In genomic region chr2:186589733-186590537, GRCh38 we compare ENCODE assay signal across 1 cellular context.
A peak's percentile ranks its signal among the peaks of the same experiment; 100 is the strongest.
TF ChIP-seq lines count a peak whose summit lies in the region.

Gene ITGAV (plus strand): TSS chr2:186590056. CDS start chr2:186590339, 283 bp downstream.

TF ChIP-seq in K562, 482 proteins besides CTCF, POLR2A, EP300 and RAD21 (continued from another document and continues in another):
- TF ChIP-seq KLF6 (CRISPR knock-in tag; IDR thresholded peaks at IDR 0.05; ENCODE audit: borderline replicate concordance) (no peak), PYGO2 (tag; IDR thresholded peaks at IDR 0.05) (peak; percentile 11; the same call in 1 of the 2 replicates), HOXB6 (CRISPR knock-in tag; IDR thresholded peaks at IDR 0.05; ENCODE audit: borderline replicate concordance) (no peak), THAP7 (CRISPR knock-in tag; IDR thresholded peaks at IDR 0.05) (0 out of 2 replicates have a peak, but pooled peaks have one; percentile 55), SMAD4 (CRISPR knock-in tag; conservative IDR thresholded peaks at IDR 0.05) (peak; percentile 87), SIN3A (IDR thresholded peaks at IDR 0.05; ENCODE audit: borderline replicate concordance in 2 of 2, control insufficient read depth in 1 of 2, low read depth in 2 of 2, low read length in 2 of 2) (0 out of 4 replicates have a peak, but pooled peaks of 1 of the 2 experiments have one; percentile 65), ZBTB49 (CRISPR knock-in tag; IDR thresholded peaks at IDR 0.05; ENCODE audit: borderline replicate concordance) (no peak), TRIM24 (IDR thresholded peaks at IDR 0.05) (peak; percentile 7 to 67; a peak in 2 of 4 replicates), YY1 (IDR thresholded peaks at IDR 0.05; ENCODE audit: borderline replicate concordance in 1 of 3, control insufficient read depth in 1 of 3, extremely low read depth in 1 of 3, insufficient read depth in 3 of 3, insufficient read length in 1 of 3, insufficient replicate concordance in 2 of 3, low read depth in 1 of 3, low read length in 2 of 3) (peak in 2 of 3 experiments; percentile 53 to 56), ZC3H11A (IDR thresholded peaks at IDR 0.05; ENCODE audit: low read depth, low read length) (no peak), ZFX (CRISPR knock-in tag; IDR thresholded peaks at IDR 0.05) (peak; percentile 97), GABPA (tag; conservative IDR thresholded peaks at IDR 0.05; ENCODE audit: low read depth) (peak; percentile 89), PCBP2 (IDR thresholded peaks at IDR 0.05; ENCODE audit: low read depth, low read length, poor library complexity, severe bottlenecking) (no peak), RERE (CRISPR knock-in tag; IDR thresholded peaks at IDR 0.05; ENCODE audit: borderline replicate concordance) (0 out of 2 replicates have a peak, but pooled peaks have one; percentile 40), ARID1B (IDR thresholded peaks at IDR 0.05) (peak; percentile 5; the same call in 1 of the 2 replicates), CGGBP1 (CRISPR knock-in tag; IDR thresholded peaks at IDR 0.05) (no peak), ZNF511 (CRISPR knock-in tag; IDR thresholded peaks at IDR 0.05) (peak; percentile 16; the same call in 1 of the 2 replicates), ZNF121 (CRISPR knock-in tag; conservative IDR thresholded peaks at IDR 0.05) (no peak), BCL6 (CRISPR knock-in tag; IDR thresholded peaks at IDR 0.05) (no peak), CXXC5 (CRISPR knock-in tag; IDR thresholded peaks at IDR 0.05) (peak; percentile 87), DNMT1 (IDR thresholded peaks at IDR 0.05) (no peak), CEBPZ (IDR thresholded peaks at IDR 0.05; ENCODE audit: borderline replicate concordance, low read depth, low read length) (no peak), STAG1 (CRISPR knock-in tag; IDR thresholded peaks at IDR 0.05; ENCODE audit: borderline replicate concordance) (no peak), ELK1 (CRISPR knock-in tag; IDR thresholded peaks at IDR 0.05) (no peak), ZSCAN29 (IDR thresholded peaks at IDR 0.05) (0 out of 2 replicates have a peak, but pooled peaks have one; percentile 8), ZNF239 (CRISPR knock-in tag; IDR thresholded peaks at IDR 0.05) (no peak), SPI1 (IDR thresholded peaks at IDR 0.05; ENCODE audit: borderline replicate concordance, low read depth, low read length) (peak; percentile 92), L3MBTL2 (IDR thresholded peaks at IDR 0.05) (peak; percentile 60; the same call in 1 of the 2 replicates), SREBF2 (CRISPR knock-in tag; IDR thresholded peaks at IDR 0.05) (no peak), ARID3B (CRISPR knock-in tag; IDR thresholded peaks at IDR 0.05; ENCODE audit: borderline replicate concordance) (no peak), NONO (IDR thresholded peaks at IDR 0.05; ENCODE audit: low read depth in 2 of 2, low read length in 1 of 2) (peak; percentile 64 to 90; a peak in 3 of 4 replicates), HMGN3 (IDR thresholded peaks at IDR 0.05; ENCODE audit: borderline replicate concordance, extremely low read depth, insufficient read length, low read depth, low read length) (peak; percentile 90), FOXO4 (CRISPR knock-in tag; IDR thresholded peaks at IDR 0.05) (no peak), ZNF444 (CRISPR knock-in tag; IDR thresholded peaks at IDR 0.05) (no peak)
